Comparison of ENCODE assay signal across 8 cellular contexts in the genomic region with DNA sequence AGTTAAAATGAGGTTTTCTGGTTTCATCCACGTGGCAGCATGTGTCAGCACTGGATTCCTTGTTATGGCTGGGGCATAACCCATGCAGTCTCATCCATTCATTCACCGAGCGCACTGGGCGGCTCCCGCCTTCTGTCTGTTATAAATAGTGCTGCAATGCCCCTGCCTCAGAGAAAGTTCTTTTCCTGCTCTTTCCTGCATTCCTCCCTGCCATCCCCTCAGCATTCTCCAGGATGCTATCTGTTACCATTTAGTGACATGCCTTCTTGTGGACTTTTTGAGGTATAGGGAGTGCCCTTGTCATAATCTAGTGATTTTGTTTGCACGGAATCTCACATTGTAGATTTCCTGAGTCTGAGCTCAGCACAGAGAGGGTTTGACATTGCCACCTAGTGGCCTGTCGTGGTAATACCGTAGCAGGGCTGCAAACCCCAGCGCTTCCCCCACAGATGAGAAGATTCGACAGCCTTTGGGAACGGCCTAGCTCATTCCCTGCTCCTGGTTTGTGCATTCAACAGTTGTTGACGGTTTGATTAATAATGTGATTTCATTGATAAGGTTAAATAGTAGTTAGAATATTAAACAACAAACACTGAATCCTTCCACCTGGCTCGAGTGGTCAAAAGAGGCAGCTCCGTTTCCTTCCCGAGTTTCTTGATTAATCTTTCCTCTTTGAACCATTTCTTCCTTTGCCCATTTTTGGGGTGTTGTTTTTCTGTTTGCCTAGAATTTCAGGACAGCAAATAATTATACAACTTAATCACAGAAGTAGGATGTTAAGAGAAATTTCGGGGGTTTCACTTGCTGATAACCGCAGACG. TPM values are rescaled to one million over a fixed set of nuclear protein-coding genes. Genes with fewer than 3 reads are reported as not detected.
DNase-seq lines count a peak whose midpoint lies in the region; ATAC-seq lines count a peak whose summit lies in the region.

No MANE protein-coding gene starts in this region.

- intact Hi-C loops in dendritic cell treated with granulocyte-macrophage colony-stimulating factor and Interleukin-4, amounts not matched to agents 40 ng/mL and 50 ng/mL, for 4 days (cut with micrococcal nuclease): loop anchor here (1.0 to 10.0 kb wide), 5 partner anchors 107 to 503 kb away; partner anchors contain the start of genes C2CD2, PRDM15 and ZBTB21

- ATAC-seq in HG03280 (IDR thresholded peaks at IDR 0.05; ENCODE audit: unreplicated experiment): peak; percentile 47
- no peak for ATAC-seq in HG03025 (IDR thresholded peaks at IDR 0.05; ENCODE audit: low FRiP score, unreplicated experiment)

- H3K4me1 Mint-ChIP-seq in dendritic cell treated with granulocyte-macrophage colony-stimulating factor and Interleukin-4, amounts not matched to agents 40 ng/mL and 50 ng/mL, for 4 days (ENCODE audit: low read depth): peaks cover 57% of the 10 kb centered on the region

- peak overlapping the region; percentile 1 for H3K27ac Mint-ChIP-seq in dendritic cell treated with granulocyte-macrophage colony-stimulating factor and Interleukin-4, amounts not matched to agents 40 ng/mL and 50 ng/mL, for 4 days

- H3K27me3 Mint-ChIP-seq in dendritic cell treated with granulocyte-macrophage colony-stimulating factor and Interleukin-4, amounts not matched to agents 40 ng/mL and 50 ng/mL, for 4 days: peaks cover 63% of the 10 kb centered on the region

- no peaks in the 10 kb centered on the region for H3K36me3 Mint-ChIP-seq in dendritic cell treated with granulocyte-macrophage colony-stimulating factor and Interleukin-4, amounts not matched to agents 40 ng/mL and 50 ng/mL, for 4 days (ENCODE audit: low read depth)

- no peaks in the 10 kb centered on the region for H3K9me3 Mint-ChIP-seq in dendritic cell treated with granulocyte-macrophage colony-stimulating factor and Interleukin-4, amounts not matched to agents 40 ng/mL and 50 ng/mL, for 4 days

- peak overlapping the region; percentile 49 for H3K4me3 Mint-ChIP-seq in dendritic cell treated with granulocyte-macrophage colony-stimulating factor and Interleukin-4, amounts not matched to agents 40 ng/mL and 50 ng/mL, for 4 days

- DNase-seq in DMS79 treated with DMSO at 0.1 percent for 48 hours (lab: John Stamatoyannopoulos, UW): peak; percentile 70
- DNase-seq in NCI-H526 treated with DMSO at 0.1 percent for 48 hours (lab: John Stamatoyannopoulos, UW): peak; percentile 66
- peak; percentile 76 for DNase-seq in activated CD4-positive, alpha-beta T cell treated with anti-CD3 and anti-CD28 coated beads, Interleukin-2, amount 50 U/mL, for 1 hour
- peak; percentile 74 to 84 for DNase-seq in lung microvascular endothelial cell (ENCODE audit: low read depth in 2 of 2)
- DNase-seq in stimulated activated CD8-positive, alpha-beta memory T cell treated with anti-CD3 and anti-CD28 coated beads, Interleukin-15, amount 100 ng/mL, for 24 hours (ENCODE audit: low read depth): peak; percentile 59

RNA-seq across cellular contexts. Expression of gene UMODL1, which starts 46.3 kb away (rescaled TPM):
- not detected in 2 replicates for total RNA-seq in lung microvascular endothelial cell
